Comparison of ENCODE assay signal across 11 cellular contexts in genomic region chr4:23930750-23931488, GRCh38. TPM values are rescaled to one million over a fixed set of nuclear protein-coding genes. Genes with fewer than 3 reads are reported as not detected.
DNase-seq lines count a peak whose midpoint lies in the region; ATAC-seq and TF ChIP-seq lines count a peak whose summit lies in the region.
"Had no signal": no experiment of that assay in that cellular context is flagged by ENCODE, and none has a peak within 500 bp of the region (broad histone marks: within the 10 kb centered on the region; RNA-seq: fewer than 3 reads in every experiment).

No MANE protein-coding gene starts in this region.

- H3K9me3 ChIP-seq in gastroesophageal sphincter = no peaks in the 10 kb centered on the region
- no peaks in the 10 kb centered on the region for H3K9me3 ChIP-seq in CD4-positive, alpha-beta memory T cell (ENCODE audit: control insufficient read depth in 1 of 2, low read length in 2 of 2)

- H3K4me3 Mint-ChIP-seq in type B pancreatic cell = peak overlapping the region; percentile 28
- H3K4me3 Mint-ChIP-seq in CD4-positive, alpha-beta memory T cell = no peak overlapping the region

- H3K36me3 Mint-ChIP-seq in type B pancreatic cell = peaks cover 3% of the 10 kb centered on the region
- H3K36me3 Mint-ChIP-seq in CD4-positive, alpha-beta memory T cell = no peaks in the 10 kb centered on the region

- H3K4me3 ChIP-seq in gastroesophageal sphincter = no peak overlapping the region
- H3K4me3 ChIP-seq in CD4-positive, alpha-beta memory T cell (ENCODE audit: low read length in 2 of 2) = no peak overlapping the region

- no peak for TF ChIP-seq POLR2A in gastroesophageal sphincter (IDR thresholded peaks at IDR 0.05)

- POLR2A ChIA-PET in CD4-positive, alpha-beta memory T cell (lab: Charles Lee; ENCODE audit: partially characterized antibody) = no interaction called here

- CTCF ChIA-PET in CD4-positive, alpha-beta memory T cell (lab: Charles Lee; ENCODE audit: partially characterized antibody) = no interaction called here

- WGBS in gastroesophageal sphincter (ENCODE audit: low coverage in 1 of 2), 2 donors = 75 to 86% methylated on average over 2 to 5 of the region's 10 CpGs

- H3K27ac Mint-ChIP-seq in type B pancreatic cell = peak overlapping the region; percentile 83
- no peak overlapping the region for H3K27ac Mint-ChIP-seq in CD4-positive, alpha-beta memory T cell

- ATAC-seq in gastroesophageal sphincter (peak; percentile 44), HG03520 (IDR thresholded peaks at IDR 0.05; ENCODE audit: unreplicated experiment) (no peak)

- TF ChIP-seq CTCF in gastroesophageal sphincter (IDR thresholded peaks at IDR 0.05) = no peak
- TF ChIP-seq CTCF in type B pancreatic cell (conservative IDR thresholded peaks at IDR 0.05) = no peak

- peaks cover 10% of the 10 kb centered on the region for H3K4me1 Mint-ChIP-seq in type B pancreatic cell (ENCODE audit: unreplicated experiment)
- H3K4me1 Mint-ChIP-seq in CD4-positive, alpha-beta memory T cell = no peaks in the 10 kb centered on the region

- H3K36me3 ChIP-seq in gastroesophageal sphincter = no peaks in the 10 kb centered on the region
- H3K36me3 ChIP-seq in CD4-positive, alpha-beta memory T cell (ENCODE audit: insufficient read depth, low read length) = no peaks in the 10 kb centered on the region

- intact Hi-C loops in CD4-positive, alpha-beta memory T cell (cut with micrococcal nuclease) = no loop called here

- no peaks in the 10 kb centered on the region for H3K9me3 Mint-ChIP-seq in type B pancreatic cell
- peaks cover 0 to 6% (median under 1%) of the 10 kb centered on the region in 8 donors for H3K9me3 Mint-ChIP-seq in CD4-positive, alpha-beta memory T cell

- no peaks in the 10 kb centered on the region for H3K27me3 ChIP-seq in gastroesophageal sphincter
- H3K27me3 ChIP-seq in CD4-positive, alpha-beta memory T cell (ENCODE audit: insufficient read depth, low read length) = no peaks in the 10 kb centered on the region

- peaks cover 4 to 58% (median 18%) of the 10 kb centered on the region in 3 donors for H3K4me1 ChIP-seq in gastroesophageal sphincter
- no peaks in the 10 kb centered on the region for H3K4me1 ChIP-seq in CD4-positive, alpha-beta memory T cell (ENCODE audit: insufficient read depth, low read length)

- DNase-seq in SW480 (ENCODE audit: low spot score) (peak; percentile 42), mucosa of gallbladder (ENCODE audit: low spot score) (peak; percentile 89), type B pancreatic cell (ENCODE audit: extremely low spot score, unreplicated experiment) (no peak), putamen (ENCODE audit: low spot score) (no peak)
- DNase-seq in CD4-positive, alpha-beta memory T cell = no peak
- no peak for DNase-seq in effector CD8-positive, alpha-beta T cell (lab: John Stamatoyannopoulos, UW)
- DNase-seq: NCI-H2081 treated with DMSO at 0.1 percent for 48 hours, SIG-M5 had no signal

- peak overlapping the region in 2 of 4 donors; percentile 57 to 75 for H3K27ac ChIP-seq in gastroesophageal sphincter
- H3K27ac ChIP-seq in CD4-positive, alpha-beta memory T cell (ENCODE audit: low read depth, low read length) = no peak overlapping the region
- H3K27ac ChIP-seq: HL-60 had no signal

- no peak for TF ChIP-seq EP300 in gastroesophageal sphincter (IDR thresholded peaks at IDR 0.05)

- H3K27me3 Mint-ChIP-seq in type B pancreatic cell = peaks cover 7% of the 10 kb centered on the region
- H3K27me3 Mint-ChIP-seq in CD4-positive, alpha-beta memory T cell = no peaks in the 10 kb centered on the region

RNA-seq across cellular contexts. Expression of gene PPARGC1A, which starts 41.1 kb away (rescaled TPM):
- total RNA-seq in gastroesophageal sphincter (10 to 100 TPM in 2 of 4 donors, 1 to 10 TPM in 2; 5.8 to 43.7 (median 18.3) TPM), mucosa of gallbladder (28.9 TPM), type B pancreatic cell (ENCODE audit: low replicate concordance) (39.4 and 93.3 TPM in 2 replicates)
- not detected for total RNA-seq in CD4-positive, alpha-beta memory T cell
- polyA plus RNA-seq in CD4-positive, alpha-beta memory T cell = not detected

Comparison
In these comparisons a context has a peak if more than half of its experiments do, and no peak if none do; other contexts are left out.
1. DNase-seq: peak in SW480 (single experiment) and mucosa of gallbladder (single experiment); none in type B pancreatic cell (single experiment), CD4-positive, alpha-beta memory T cell (0 of 5), putamen (single experiment) and effector CD8-positive, alpha-beta T cell (single experiment).
2. RNA of gene PPARGC1A, which starts 41.1 kb away (total RNA-seq): 39.4 to 93.3 TPM in type B pancreatic cell, 28.9 TPM in mucosa of gallbladder (single experiment) and 5.8 to 43.7 TPM in gastroesophageal sphincter; not detected in CD4-positive, alpha-beta memory T cell; every median in the first group is over 4 times any median in the second.